21 cellular contexts compared by ENCODE assay signal in the genomic region with DNA sequence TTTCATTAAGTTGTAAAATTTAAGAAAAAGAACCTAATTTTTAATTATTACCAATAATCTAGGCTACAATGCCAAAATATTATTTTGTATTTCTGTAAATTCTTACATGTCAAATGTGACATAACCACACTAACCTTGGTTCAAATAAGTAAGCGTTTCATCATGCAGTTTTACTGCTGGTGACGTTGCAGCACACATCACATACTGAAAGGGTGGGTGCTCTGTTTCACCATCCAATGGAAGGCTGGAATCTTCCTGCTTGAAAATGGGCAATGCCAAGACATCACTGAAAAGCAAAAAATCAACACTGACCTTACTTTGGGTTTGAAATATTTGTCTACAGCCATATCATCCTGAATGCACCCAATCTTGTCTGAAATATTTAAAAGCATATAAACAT. TPM values are rescaled to one million over a fixed set of nuclear protein-coding genes. Genes with fewer than 3 reads are reported as not detected.
DNase-seq lines count a peak whose midpoint lies in the region; ATAC-seq and TF ChIP-seq lines count a peak whose summit lies in the region.
"Had no signal": no experiment of that assay in that cellular context is flagged by ENCODE, and none has a peak within 500 bp of the region (broad histone marks: within the 10 kb centered on the region; RNA-seq: fewer than 3 reads in every experiment).

No MANE protein-coding gene starts in this region.

- H3K4me3 Mint-ChIP-seq in WTC11, result peak overlapping the region; percentile 23
- H3K4me3 Mint-ChIP-seq: activated CD4-positive, alpha-beta T cell treated with anti-CD3 and anti-CD28 coated beads for 36 hours; CD4-positive, alpha-beta memory T cell; natural killer cell; stimulated activated naive CD8-positive, alpha-beta T cell treated with anti-CD3 and anti-CD28 coated beads, Interleukin-15, amount 100 ng/mL, for 72 hours; T-helper 1 cell treated with Interleukin-12 subunit alpha and Interleukin-12 subunit beta and Interleukin-4 antibody, amounts not matched to agents 30 μg/mL and 1 μg/mL, for 36 hours had no signal

- CTCF ChIA-PET in WTC11 (lab: Charles Lee), result interaction anchor here (1.0 to 1.1 kb wide), 2 partner anchors 52 to 362 kb away, joined by 4 to 8 read pairs; no protein-coding TSS in a partner anchor
- CTCF ChIA-PET in OCI-LY7 (lab: Charles Lee; ENCODE audit: unreplicated experiment), result no interaction called here

- H3K9me3 Mint-ChIP-seq in WTC11, result no peaks in the 10 kb centered on the region
- H3K9me3 Mint-ChIP-seq: CD4-positive, alpha-beta memory T cell; natural killer cell; stimulated activated naive CD8-positive, alpha-beta T cell treated with anti-CD3 and anti-CD28 coated beads, Interleukin-15, amount 100 ng/mL, for 72 hours; T-helper 1 cell treated with Interleukin-12 subunit alpha and Interleukin-12 subunit beta and Interleukin-4 antibody, amounts not matched to agents 30 μg/mL and 1 μg/mL, for 36 hours had no signal

- peaks cover 0 to 16% (median 0%) of the 10 kb centered on the region in 11 experiments; a peak in 4 of 22 replicates for H3K9me3 ChIP-seq in BLaER1 treated with 17β-estradiol and CSF1 and Interleukin-3, amounts not matched to agents 10 nM and 100 nM (replicated peaks in 1 of 11)
- H3K9me3 ChIP-seq in GM23248 (ENCODE audit: low read depth), result no peaks in the 10 kb centered on the region
- H3K9me3 ChIP-seq in iPS-18a (ENCODE audit: control insufficient read depth, low read depth, low read length), result no peaks in the 10 kb centered on the region
- H3K9me3 ChIP-seq in OCI-LY7 (ENCODE audit: low read length), result no peaks in the 10 kb centered on the region; the same call in 1 of the 2 replicates
- H3K9me3 ChIP-seq: transverse colon had no signal

- in situ Hi-C loops in GM23248 (cut with MboI) (no loop called here), GM13976 (cut with MboI; ENCODE audit: low sequenced_read_pairs, unreplicated experiment) (no loop called here)

- ATAC-seq in WTC11 (no peak), omental fat pad (ENCODE audit: low FRiP score) (no peak)
- ATAC-seq: activated CD4-positive, alpha-beta T cell treated with anti-CD3 and anti-CD28 coated beads for 36 hours; natural killer cell; right cardiac atrium; stimulated activated naive CD8-positive, alpha-beta T cell treated with anti-CD3 and anti-CD28 coated beads, Interleukin-15, amount 100 ng/mL, for 72 hours had no signal

- H3K9ac ChIP-seq in BLaER1 treated with 17β-estradiol and CSF1 and Interleukin-3, amounts not matched to agents 10 nM and 100 nM, result no peak overlapping the region
- no peak overlapping the region for H3K9ac ChIP-seq in GM23248
- H3K9ac ChIP-seq in iPS-18a (ENCODE audit: low read length), result no peak overlapping the region
- H3K9ac ChIP-seq: parathyroid adenoma had no signal

- no peaks in the 10 kb centered on the region for H3F3A ChIP-seq in GM23248 (ENCODE audit: insufficient read depth)

- H3K27ac ChIP-seq in BLaER1 treated with 17β-estradiol and CSF1 and Interleukin-3, amounts not matched to agents 10 nM and 100 nM, result peak overlapping the region in 2 of 11 experiments; percentile 27 to 38; a peak in 3 of 22 replicates
- H3K27ac ChIP-seq in GM23248 (no peak overlapping the region), iPS-18a (ENCODE audit: low read length) (no peak overlapping the region), OCI-LY7 (ENCODE audit: low read depth, low read length, poor library complexity, severe bottlenecking) (no peak overlapping the region)
- H3K27ac ChIP-seq: parathyroid adenoma had no signal

- WGBS in GM23248 (ENCODE audit: low coverage in 1 of 2, low lambda C conversion rate in 2 of 2, missing lambda C conversion rate in 2 of 2), 2 experiments, result 72 to 75% methylated on average over 2 of the region's 2 CpGs

- no peak overlapping the region for H3K27ac Mint-ChIP-seq in WTC11
- H3K27ac Mint-ChIP-seq: activated CD4-positive, alpha-beta T cell treated with anti-CD3 and anti-CD28 coated beads for 36 hours; CD4-positive, alpha-beta memory T cell; T-helper 1 cell treated with Interleukin-12 subunit alpha and Interleukin-12 subunit beta and Interleukin-4 antibody, amounts not matched to agents 30 μg/mL and 1 μg/mL, for 36 hours had no signal

- peaks cover 48 to 98% (median 65%) of the 10 kb centered on the region in 11 experiments for H4K20me1 ChIP-seq in BLaER1 treated with 17β-estradiol and CSF1 and Interleukin-3, amounts not matched to agents 10 nM and 100 nM
- H4K20me1 ChIP-seq in GM23248 (ENCODE audit: insufficient read depth) (peaks cover 11% of the 10 kb centered on the region; the same call in 1 of the 2 replicates), OCI-LY7 (ENCODE audit: insufficient read depth, low read length) (peaks cover 22% of the 10 kb centered on the region)

- H3K27me3 Mint-ChIP-seq in WTC11 (ENCODE audit: low read depth), result no peaks in the 10 kb centered on the region
- H3K27me3 Mint-ChIP-seq: activated CD4-positive, alpha-beta T cell treated with anti-CD3 and anti-CD28 coated beads for 36 hours; CD4-positive, alpha-beta memory T cell; stimulated activated naive CD8-positive, alpha-beta T cell treated with anti-CD3 and anti-CD28 coated beads, Interleukin-15, amount 100 ng/mL, for 72 hours had no signal

- H3K4me1 ChIP-seq in BLaER1 treated with 17β-estradiol and CSF1 and Interleukin-3, amounts not matched to agents 10 nM and 100 nM, result peaks cover 0 to 71% (median 29%) of the 10 kb centered on the region in 10 experiments; a peak in 16 of 20 replicates
- peaks cover 4% of the 10 kb centered on the region; the same call in 1 of the 2 replicates for H3K4me1 ChIP-seq in GM23248 (ENCODE audit: insufficient read depth)
- H3K4me1 ChIP-seq in iPS-18a (ENCODE audit: control insufficient read depth, low read depth, low read length), result peaks cover 55% of the 10 kb centered on the region
- peaks cover 12% of the 10 kb centered on the region for H3K4me1 ChIP-seq in OCI-LY7 (ENCODE audit: insufficient read depth, low read length, poor library complexity, severe bottlenecking)
- H3K4me1 ChIP-seq: parathyroid adenoma had no signal

- H3K4me3 ChIP-seq in BLaER1 treated with 17β-estradiol and CSF1 and Interleukin-3, amounts not matched to agents 10 nM and 100 nM, result no peak overlapping the region
- H3K4me3 ChIP-seq in GM23248 (no peak overlapping the region), iPS-18a (ENCODE audit: low read length) (peak overlapping the region; percentile 34), OCI-LY7 (ENCODE audit: low read depth, low read length, poor library complexity, severe bottlenecking) (no peak overlapping the region)
- H3K4me3 ChIP-seq: transverse colon had no signal

- H2AFZ ChIP-seq in GM23248, result no peak overlapping the region
- no peak overlapping the region for H2AFZ ChIP-seq in OCI-LY7 (ENCODE audit: low read length)
- H2AFZ ChIP-seq: parathyroid adenoma had no signal

- intact Hi-C loops in OCI-LY7 (cut with micrococcal nuclease; ENCODE audit: unreplicated experiment), result no loop called here

- H3K4me2 ChIP-seq in BLaER1 treated with 17β-estradiol and CSF1 and Interleukin-3, amounts not matched to agents 10 nM and 100 nM, result peak overlapping the region in 6 of 11 experiments; percentile 36 to 71 (median 50); a peak in 11 of 22 replicates
- no peak overlapping the region for H3K4me2 ChIP-seq in GM23248 (ENCODE audit: unreplicated experiment)
- H3K4me2 ChIP-seq in OCI-LY7 (ENCODE audit: low read length), result no peak overlapping the region

- POLR2A ChIA-PET in WTC11 (lab: Charles Lee) (interaction anchor here (0.9 to 1.7 kb wide), 2 partner anchors 12 to 15 kb away, joined by 6 to 7 read pairs; no protein-coding TSS in a partner anchor), OCI-LY7 (lab: Charles Lee) (interaction anchor here (1.7 kb wide), 1 partner anchor 13 kb away, joined by 7 read pairs; no protein-coding TSS in a partner anchor)

- peaks cover 100% of the 10 kb centered on the region for H3K79me2 ChIP-seq in GM23248 (ENCODE audit: insufficient read depth)
- H3K79me2 ChIP-seq in OCI-LY7 (ENCODE audit: insufficient read depth, low read depth, low read length), result peaks cover 88% of the 10 kb centered on the region

- peaks cover 58% of the 10 kb centered on the region for H3K4me1 Mint-ChIP-seq in WTC11

- no TSS peak for BruUV-seq in OCI-LY7 (replicated peaks; lab: Mats Ljungman, UMichigan)

- H3K36me3 Mint-ChIP-seq in WTC11, result peaks cover 39% of the 10 kb centered on the region
- H3K36me3 Mint-ChIP-seq: natural killer cell had no signal

- no peaks in the 10 kb centered on the region for H3K27me3 ChIP-seq in BLaER1 treated with 17β-estradiol and CSF1 and Interleukin-3, amounts not matched to agents 10 nM and 100 nM
- no peaks in the 10 kb centered on the region for H3K27me3 ChIP-seq in GM23248 (replicated peaks; ENCODE audit: insufficient read depth)
- no peaks in the 10 kb centered on the region for H3K27me3 ChIP-seq in iPS-18a (ENCODE audit: control insufficient read depth, insufficient read depth, low read length)
- H3K27me3 ChIP-seq: transverse colon had no signal

- H3K36me3 ChIP-seq in BLaER1 treated with 17β-estradiol and CSF1 and Interleukin-3, amounts not matched to agents 10 nM and 100 nM, result peaks cover 45 to 69% (median 53%) of the 10 kb centered on the region in 11 experiments
- H3K36me3 ChIP-seq in GM23248 (ENCODE audit: low read depth) (peaks cover 23% of the 10 kb centered on the region), iPS-18a (ENCODE audit: control insufficient read depth, low read depth, low read length) (peaks cover 14% of the 10 kb centered on the region), OCI-LY7 (ENCODE audit: insufficient read depth, low read length) (peaks cover 52% of the 10 kb centered on the region)

- TF ChIP-seq CTCF in WTC11 (IDR thresholded peaks at IDR 0.05) (no peak), omental fat pad (IDR thresholded peaks at IDR 0.05) (no peak), OCI-LY7 (conservative IDR thresholded peaks at IDR 0.05; ENCODE audit: low read length) (no peak), GM13976 (IDR thresholded peaks at IDR 0.05; ENCODE audit: borderline replicate concordance, control extremely low read depth, extremely low read depth, insufficient read depth, missing control alignments) (no peak)

- DNase-seq in GM23248 (peak; percentile 10), WTC11 (ENCODE audit: low spot score) (no peak), omental fat pad (ENCODE audit: low spot score) (no peak), OCI-LY7 (ENCODE audit: low spot score) (no peak), GM13976 (ENCODE audit: low spot score) (no peak)
- DNase-seq: activated CD4-positive, alpha-beta T cell treated with anti-CD3 and anti-CD28 coated beads for 36 hours; activated naive CD4-positive, alpha-beta T cell; activated T-cell treated with anti-CD3 and anti-CD28 coated beads, Interleukin-2, amount 50 U/mL, for 48 hours; CD4-positive, alpha-beta memory T cell; cortex of kidney; kidney; natural killer cell; NCI-H1048; NCI-H2029 treated with DMSO at 0.1 percent for 48 hours; right cardiac atrium; stimulated activated naive CD8-positive, alpha-beta T cell treated with anti-CD3 and anti-CD28 coated beads, Interleukin-15, amount 100 ng/mL, for 72 hours; transverse colon had no signal

- H3K9me2 ChIP-seq in GM23248 (ENCODE audit: insufficient read depth) (no peaks in the 10 kb centered on the region), OCI-LY7 (ENCODE audit: insufficient read depth, low read length) (no peaks in the 10 kb centered on the region)

RNA-seq across cellular contexts. Expression of a gene that starts 14.7 kb away (rescaled TPM):
- total RNA-seq in GM23248 (2014; rRNA removed; shearing (Covaris generic)), result 27.4 and 38.7 TPM in 2 replicates
- 12.5 and 13.3 TPM in 2 replicates for polyA plus RNA-seq in GM23248 (2016; fragmentation: Nextera tagmentation; extraction: Ambion mirVana)
- total RNA-seq in WTC11 (2021), result 68.5 to 72.6 TPM (median 69.6 TPM) in 3 replicates
- total RNA-seq in omental fat pad, result 10 to 100 TPM; 45.6 to 77.0 (median 63.0) TPM
- 53.2 and 73.0 TPM in 2 replicates for total RNA-seq in OCI-LY7 (2014; rRNA removed; shearing (Covaris generic))
- 83.8 and 94.0 TPM in 2 replicates for total RNA-seq in OCI-LY7 (2022)

Comparison
In these comparisons a context has a peak if more than half of its experiments do, and no peak if none do; other contexts are left out.
1. H3K4me2 ChIP-seq: peak in BLaER1 treated with 17β-estradiol and CSF1 and Interleukin-3, amounts not matched to agents 10 nM and 100 nM (6 of 11); none in GM23248 (single experiment) and OCI-LY7 (single experiment).